In genomic region chr1:17005365-17005740, GRCh38 we compare ENCODE assay signal across 10 cellular contexts. TPM values are rescaled to one million over a fixed set of nuclear protein-coding genes. Genes with fewer than 3 reads are reported as not detected.
"Had no signal": no experiment of that assay in that cellular context is flagged by ENCODE, and none has a peak within 500 bp of the region (broad histone marks: within the 10 kb centered on the region; RNA-seq: fewer than 3 reads in every experiment).

No MANE protein-coding gene starts in this region.

- H3K4me3 Mint-ChIP-seq: HFFc6, IgD-negative memory B cell had no signal

- H3K9me3 ChIP-seq: HAP-1 had no signal

- H3K9ac ChIP-seq: GM23248 had no signal

- H3K4me3 ChIP-seq: GM23248, HAP-1 had no signal

- DNase-seq: HFFc6, KG1 had no signal

- H3K27ac ChIP-seq: GM23248, HL-60 had no signal

- ATAC-seq: HepG2 had no signal

- H3K27me3 Mint-ChIP-seq: IgD-negative memory B cell had no signal

- FAIRE-seq: H1, H54, HepG2 had no signal

- H3K9me3 Mint-ChIP-seq: HFFc6, IgD-negative memory B cell had no signal

- H2AFZ ChIP-seq: GM23248 had no signal

- H3K27ac Mint-ChIP-seq: HFFc6, IgD-negative memory B cell had no signal

RNA-seq across cellular contexts. Expression of gene MFAP2, which starts 24.9 kb away (rescaled TPM):
- total RNA-seq: HT1080 had no signal
